12 cellular contexts compared by ENCODE assay signal in the genomic region with DNA sequence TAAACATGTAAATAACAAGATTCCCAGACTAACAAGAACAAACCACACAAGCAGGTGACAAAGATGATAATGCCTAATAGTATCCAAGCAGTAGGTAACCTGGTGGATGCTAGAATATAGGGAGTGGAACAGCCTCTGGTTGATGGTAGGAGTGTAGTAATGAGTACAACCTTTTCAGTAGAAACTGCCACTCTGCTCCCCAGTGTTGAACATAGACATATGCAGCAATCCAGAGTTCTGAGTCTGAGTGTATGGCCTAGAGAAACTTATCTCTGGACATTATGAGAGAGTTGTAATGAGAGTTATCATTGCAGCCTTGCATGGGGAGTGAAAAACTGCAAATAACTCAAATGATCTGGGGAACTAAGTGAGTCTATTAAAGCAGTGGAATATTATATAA.
DNase-seq lines count a peak whose midpoint lies in the region; ATAC-seq and TF ChIP-seq lines count a peak whose summit lies in the region.
"Had no signal": no experiment of that assay in that cellular context is flagged by ENCODE, and none has a peak within 500 bp of the region (broad histone marks: within the 10 kb centered on the region; RNA-seq: fewer than 3 reads in every experiment).

No MANE protein-coding gene starts in this region.

- no peak overlapping the region for H3K18ac ChIP-seq in IMR-90 (ENCODE audit: low read depth, low read length)

- H3K23ac ChIP-seq in IMR-90 (ENCODE audit: low read depth, low read length): peak overlapping the region; percentile 86

- no peak overlapping the region for H3K56ac ChIP-seq in IMR-90 (ENCODE audit: extremely low read depth, insufficient read depth, low read length)

- ATAC-seq in IMR-90 (ENCODE audit: low read depth): no peak
- ATAC-seq: PC-3 had no signal

- H3K27ac Mint-ChIP-seq in CD4-positive, alpha-beta memory T cell: peak overlapping the region; percentile 90 to 97 (median 95)
- peak overlapping the region; percentile 94 for H3K27ac Mint-ChIP-seq in activated naive CD8-positive, alpha-beta T cell
- H3K27ac Mint-ChIP-seq in nephron: peak overlapping the region; percentile 71 to 90 (median 86)

- no peak for TF ChIP-seq RAD21 in IMR-90 (IDR thresholded peaks at IDR 0.05; ENCODE audit: low read length)

- H3K14ac ChIP-seq in IMR-90 (replicated peaks; ENCODE audit: low read depth, low read length): no peak overlapping the region

- CTCF ChIA-PET in CD4-positive, alpha-beta memory T cell (lab: Charles Lee; ENCODE audit: partially characterized antibody): interaction anchor here (0.7 to 2.7 kb wide), 8 partner anchors 8 to 186 kb away, joined by 3 to 36 read pairs (median 4); no protein-coding TSS in a partner anchor
- CTCF ChIA-PET in IMR-90 (lab: Yijun Ruan, JAX): interaction anchor here (0.6 kb wide), 1 partner anchor 8 kb away, joined by 3 read pairs; no protein-coding TSS in a partner anchor

- TF ChIP-seq CTCF in IMR-90 (conservative IDR thresholded peaks at IDR 0.05; ENCODE audit: low read depth, low read length) (no peak), nephron (IDR thresholded peaks at IDR 0.05; ENCODE audit: unreplicated experiment in 3 of 3) (no peak), GM13977 (IDR thresholded peaks at IDR 0.05; ENCODE audit: extremely low read depth, insufficient read depth, missing control alignments) (no peak)

- no peak overlapping the region; the same call in 1 of the 2 replicates for H4K5ac ChIP-seq in IMR-90 (ENCODE audit: low read depth, low read length)

- no peak overlapping the region; the same call in 1 of the 2 replicates for H2BK20ac ChIP-seq in IMR-90 (ENCODE audit: low read depth, low read length)

- intact Hi-C loops in CD4-positive, alpha-beta memory T cell (cut with micrococcal nuclease): loop anchor here (5.0 kb wide), 1 partner anchor 44 kb away; no protein-coding TSS in a partner anchor
- intact Hi-C loops in IMR-90 (cut with micrococcal nuclease): no loop called here

- no peak overlapping the region for H2BK15ac ChIP-seq in IMR-90 (ENCODE audit: low read depth, low read length)

- peak overlapping the region; percentile 81 for H3K27ac ChIP-seq in CD4-positive, alpha-beta memory T cell (ENCODE audit: low read depth, low read length)
- H3K27ac ChIP-seq in IMR-90 (ENCODE audit: insufficient read depth, low read length): no peak overlapping the region
- H3K27ac ChIP-seq: epithelial cell of prostate had no signal

- no peak overlapping the region for H2BK5ac ChIP-seq in IMR-90 (ENCODE audit: low read depth, low read length, poor library complexity, severe bottlenecking)

- H3K27me3 ChIP-seq in CD4-positive, alpha-beta memory T cell (ENCODE audit: insufficient read depth, low read length): no peaks in the 10 kb centered on the region
- no peaks in the 10 kb centered on the region for H3K27me3 ChIP-seq in IMR-90 (ENCODE audit: control insufficient read depth, insufficient read depth, low read length)

- peaks cover 23% of the 10 kb centered on the region; the same call in 1 of the 2 replicates for H4K20me1 ChIP-seq in IMR-90 (ENCODE audit: insufficient read depth, low read length)

- H3K36me3 Mint-ChIP-seq in CD4-positive, alpha-beta memory T cell: peaks cover 48 to 61% of the 10 kb centered on the region in 2 donors
- H3K36me3 Mint-ChIP-seq in activated naive CD8-positive, alpha-beta T cell: peaks cover 37% of the 10 kb centered on the region
- H3K36me3 Mint-ChIP-seq in nephron (ENCODE audit: low read depth): peaks cover 62% of the 10 kb centered on the region

- peaks cover 37% of the 10 kb centered on the region for H3K36me3 ChIP-seq in CD4-positive, alpha-beta memory T cell (ENCODE audit: insufficient read depth, low read length)
- peaks cover 36% of the 10 kb centered on the region for H3K36me3 ChIP-seq in IMR-90 (ENCODE audit: control insufficient read depth, insufficient read depth, low read length)

- no peak for TF ChIP-seq POLR2A in IMR-90 (IDR thresholded peaks at IDR 0.05; ENCODE audit: low read depth, low read length)

- in situ Hi-C loops in IMR-90 (cut with MboI; ENCODE audit: low sequenced_read_pairs) (no loop called here), GM13977 (cut with MboI; ENCODE audit: low pct_unique_long_range_greater_than_20kb, low sequenced_read_pairs, unreplicated experiment) (no loop called here)

- H3K4ac ChIP-seq in IMR-90 (ENCODE audit: low read depth, low read length): no peak overlapping the region

- no peaks in the 10 kb centered on the region for H3K9me3 ChIP-seq in CD4-positive, alpha-beta memory T cell (ENCODE audit: control insufficient read depth in 1 of 2, low read length in 2 of 2)
- no peaks in the 10 kb centered on the region for H3K9me3 ChIP-seq in IMR-90 (ENCODE audit: control insufficient read depth, insufficient read depth, low read length)

- DNase-seq in CD4-positive, alpha-beta memory T cell: no peak
- no peak for DNase-seq in IMR-90
- DNase-seq in AG20443 (ENCODE audit: low spot score): no peak
- no peak for DNase-seq in ureter (ENCODE audit: low spot score)
- DNase-seq in GM13977 (ENCODE audit: low spot score): no peak
- no peak for DNase-seq in RPMI8226
- DNase-seq: COR-L47, PC-3, substantia nigra had no signal

- no peak overlapping the region for H3K4me3 ChIP-seq in CD4-positive, alpha-beta memory T cell (ENCODE audit: low read length in 2 of 2)
- H3K4me3 ChIP-seq in IMR-90 (ENCODE audit: insufficient read depth, low read depth, low read length): no peak overlapping the region

- no peaks in the 10 kb centered on the region for H3K9me3 Mint-ChIP-seq in CD4-positive, alpha-beta memory T cell
- H3K9me3 Mint-ChIP-seq in activated naive CD8-positive, alpha-beta T cell (ENCODE audit: low read depth): no peaks in the 10 kb centered on the region
- no peaks in the 10 kb centered on the region for H3K9me3 Mint-ChIP-seq in nephron

- no peak overlapping the region for H3K9ac ChIP-seq in IMR-90 (ENCODE audit: low read depth, low read length)

- H3K4me2 ChIP-seq in IMR-90 (ENCODE audit: low read depth, low read length): no peak overlapping the region

- peaks cover 56 to 84% (median 69%) of the 10 kb centered on the region in 4 donors for H3K4me1 Mint-ChIP-seq in CD4-positive, alpha-beta memory T cell
- peaks cover 85% of the 10 kb centered on the region for H3K4me1 Mint-ChIP-seq in activated naive CD8-positive, alpha-beta T cell (ENCODE audit: low read depth)
- H3K4me1 Mint-ChIP-seq in nephron: peaks cover 52% of the 10 kb centered on the region

- no peak overlapping the region for H2AFZ ChIP-seq in IMR-90 (replicated peaks; ENCODE audit: low read length, poor library complexity)

- H4K91ac ChIP-seq in IMR-90 (ENCODE audit: insufficient read depth, low read depth, low read length): no peak overlapping the region

- peaks cover 54 to 68% of the 10 kb centered on the region in 2 experiments for H3K79me1 ChIP-seq in IMR-90 (ENCODE audit: low read depth in 1 of 2, low read length in 2 of 2)

- H3K4me3 Mint-ChIP-seq in CD4-positive, alpha-beta memory T cell: peak overlapping the region in 7 of 8 donors; percentile 78 to 89 (median 84)
- H3K4me3 Mint-ChIP-seq in activated naive CD8-positive, alpha-beta T cell: peak overlapping the region; percentile 78
- H3K4me3 Mint-ChIP-seq in nephron: no peak overlapping the region

- H4K8ac ChIP-seq in IMR-90 (ENCODE audit: low read depth in 2 of 2, low read length in 2 of 2): no peak overlapping the region

- peaks cover 72% of the 10 kb centered on the region for H3K4me1 ChIP-seq in CD4-positive, alpha-beta memory T cell (ENCODE audit: insufficient read depth, low read length)
- peaks cover 10% of the 10 kb centered on the region for H3K4me1 ChIP-seq in IMR-90 (ENCODE audit: control insufficient read depth, insufficient read depth, low read length)

- no peak overlapping the region for H2AK9ac ChIP-seq in IMR-90 (replicated peaks; ENCODE audit: low read depth, low read length, poor library complexity)

- peaks cover 24% of the 10 kb centered on the region for H3K9me1 ChIP-seq in IMR-90 (ENCODE audit: insufficient read depth, low read length)

- dilution Hi-C loops in IMR-90 (cut with HindIII; ENCODE audit: low sequenced_read_pairs, unreplicated experiment): no loop called here

- POLR2A ChIA-PET in CD4-positive, alpha-beta memory T cell (lab: Charles Lee; ENCODE audit: partially characterized antibody): interaction anchor here (1.2 to 3.5 kb wide), 9 partner anchors 8 to 186 kb away, joined by 4 to 54 read pairs (median 6); no protein-coding TSS in a partner anchor
- POLR2A ChIA-PET in IMR-90 (lab: Charles Lee; ENCODE audit: unreplicated experiment): no interaction called here

- no peak overlapping the region for H2AK5ac ChIP-seq in IMR-90 (ENCODE audit: low read depth, low read length)

- H3K27me3 Mint-ChIP-seq in CD4-positive, alpha-beta memory T cell: no peaks in the 10 kb centered on the region
- H3K27me3 Mint-ChIP-seq in activated naive CD8-positive, alpha-beta T cell: no peaks in the 10 kb centered on the region
- no peaks in the 10 kb centered on the region for H3K27me3 Mint-ChIP-seq in nephron (ENCODE audit: low read depth)

- no peak overlapping the region for H2BK120ac ChIP-seq in IMR-90 (ENCODE audit: low read depth, low read length)

- no TSS peak for BruUV-seq in IMR-90 (replicated peaks; lab: Mats Ljungman, UMichigan)

TF ChIP-seq in IMR-90, 13 proteins besides CTCF, POLR2A, EP300 and RAD21 (continues in another document):
- no peak for TF ChIP-seq RCOR1 (IDR thresholded peaks at IDR 0.05; ENCODE audit: insufficient replicate concordance, low read length)
- no peak for TF ChIP-seq SMC3 (IDR thresholded peaks at IDR 0.05; ENCODE audit: low read depth, low read length)
- no peak for TF ChIP-seq MAZ (IDR thresholded peaks at IDR 0.05; ENCODE audit: borderline replicate concordance, low read depth, low read length)
- no peak for TF ChIP-seq RFX5 (IDR thresholded peaks at IDR 0.05; ENCODE audit: low read depth, low read length)
- TF ChIP-seq, protein P1, sequence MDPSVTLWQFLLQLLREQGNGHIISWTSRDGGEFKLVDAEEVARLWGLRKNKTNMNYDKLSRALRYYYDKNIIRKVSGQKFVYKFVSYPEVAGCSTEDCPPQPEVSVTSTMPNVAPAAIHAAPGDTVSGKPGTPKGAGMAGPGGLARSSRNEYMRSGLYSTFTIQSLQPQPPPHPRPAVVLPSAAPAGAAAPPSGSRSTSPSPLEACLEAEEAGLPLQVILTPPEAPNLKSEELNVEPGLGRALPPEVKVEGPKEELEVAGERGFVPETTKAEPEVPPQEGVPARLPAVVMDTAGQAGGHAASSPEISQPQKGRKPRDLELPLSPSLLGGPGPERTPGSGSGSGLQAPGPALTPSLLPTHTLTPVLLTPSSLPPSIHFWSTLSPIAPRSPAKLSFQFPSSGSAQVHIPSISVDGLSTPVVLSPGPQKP (IDR thresholded peaks at IDR 0.05; ENCODE audit: borderline replicate concordance, low read depth, low read length): no peak
- TF ChIP-seq BHLHE40 (IDR thresholded peaks at IDR 0.05; ENCODE audit: low read depth, low read length): no peak
- no peak for TF ChIP-seq CEBPB (IDR thresholded peaks at IDR 0.05; ENCODE audit: low read depth, low read length)
- TF ChIP-seq FOS (IDR thresholded peaks at IDR 0.05; ENCODE audit: low read depth, low read length): no peak

Comparison
In these comparisons a context has a peak if more than half of its experiments do, and no peak if none do; other contexts are left out.
1. H3K4me3 Mint-ChIP-seq: peak in CD4-positive, alpha-beta memory T cell (7 of 8) and activated naive CD8-positive, alpha-beta T cell (single experiment); none in nephron (0 of 3).
2. Peak in every context shown above with its lines, with median percentiles within 50 percentile points of each other: H3K27ac Mint-ChIP-seq.